Comparison of ENCODE assay signal across 8 cellular contexts in the genomic region with DNA sequence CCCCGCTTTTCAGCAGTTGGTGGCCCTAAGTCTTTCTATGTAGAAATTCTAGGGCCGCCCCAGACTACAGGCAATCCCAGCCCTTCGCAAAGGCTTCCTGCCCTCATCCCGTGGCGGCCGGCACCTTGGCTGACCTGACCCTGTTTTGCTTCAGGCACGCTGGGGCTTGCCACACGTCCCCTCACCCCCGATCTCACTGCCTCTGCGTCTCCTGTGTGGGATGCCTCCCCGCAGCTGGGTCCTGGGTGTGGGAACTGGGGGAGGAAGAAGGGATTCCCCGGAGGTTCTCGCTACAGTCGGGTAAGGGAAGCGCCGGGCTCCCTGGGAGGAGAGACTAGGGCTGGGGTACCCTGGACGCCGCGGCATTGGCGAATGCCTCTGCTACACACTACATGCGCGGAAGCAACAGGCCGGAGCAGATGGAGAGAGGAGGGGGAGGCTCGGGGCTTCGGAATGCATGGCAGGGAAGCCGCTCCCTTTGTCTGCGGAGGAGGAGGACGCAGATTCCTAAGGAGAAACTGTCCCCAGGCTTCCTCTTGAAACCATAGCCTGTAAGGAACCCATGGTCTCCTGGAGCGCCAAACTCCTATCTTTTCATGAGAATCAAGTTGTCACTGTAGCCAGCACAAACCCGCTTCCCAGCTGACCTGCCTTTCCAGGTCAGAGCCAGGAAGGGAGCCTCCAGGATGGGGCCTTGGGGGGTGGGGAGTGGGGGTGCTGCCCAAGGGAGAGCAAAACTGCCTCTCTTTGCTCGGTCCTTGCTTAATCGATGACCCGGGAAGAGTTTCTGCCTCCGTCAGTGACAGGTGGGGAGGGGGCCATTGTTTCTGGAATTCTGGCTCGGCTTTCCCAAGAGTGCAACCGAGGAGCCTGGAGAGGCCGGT. TPM values are rescaled to one million over a fixed set of nuclear protein-coding genes. Genes with fewer than 3 reads are reported as not detected.
DNase-seq lines count a peak whose midpoint lies in the region; ATAC-seq and TF ChIP-seq lines count a peak whose summit lies in the region.

No MANE protein-coding gene starts in this region.

- H3K27me3 ChIP-seq in MM.1S (replicated peaks; ENCODE audit: insufficient read depth, low read length) = peaks cover 9% of the 10 kb centered on the region

- TF ChIP-seq CTCF in MM.1S (IDR thresholded peaks at IDR 0.05; ENCODE audit: low read length) (no peak), MCF 10A (IDR thresholded peaks at IDR 0.05; ENCODE audit: unreplicated experiment) (no peak)

- H2AFZ ChIP-seq in MM.1S (ENCODE audit: low read length) = peak overlapping the region; percentile 77

- H3K4me3 Mint-ChIP-seq in activated CD4-positive, alpha-beta T cell treated with anti-CD3 and anti-CD28 coated beads, Interleukin-2, amount 10 ng/mL, durations not matched to agents 7 days and 5 days = peak overlapping the region; percentile 78
- no peak overlapping the region for H3K4me3 Mint-ChIP-seq in MCF 10A (ENCODE audit: unreplicated experiment)
- H3K4me3 Mint-ChIP-seq in stimulated activated naive CD8-positive, alpha-beta T cell treated with anti-CD3 and anti-CD28 coated beads, Interleukin-15, amount 100 ng/mL, for 72 hours = peak overlapping the region; percentile 81

- H3F3A ChIP-seq in MM.1S (ENCODE audit: insufficient read depth, low read length) = no peaks in the 10 kb centered on the region

- H3K4me1 Mint-ChIP-seq in activated CD4-positive, alpha-beta T cell treated with anti-CD3 and anti-CD28 coated beads, Interleukin-2, amount 10 ng/mL, durations not matched to agents 7 days and 5 days = peaks cover 7% of the 10 kb centered on the region
- peaks cover 39% of the 10 kb centered on the region for H3K4me1 Mint-ChIP-seq in MCF 10A (ENCODE audit: insufficient read depth, unreplicated experiment)
- H3K4me1 Mint-ChIP-seq in stimulated activated naive CD8-positive, alpha-beta T cell treated with anti-CD3 and anti-CD28 coated beads, Interleukin-15, amount 100 ng/mL, for 72 hours = peaks cover 18% of the 10 kb centered on the region

- H3K27ac Mint-ChIP-seq in activated CD4-positive, alpha-beta T cell treated with anti-CD3 and anti-CD28 coated beads, Interleukin-2, amount 10 ng/mL, durations not matched to agents 7 days and 5 days = no peak overlapping the region
- peak overlapping the region; percentile 88 for H3K27ac Mint-ChIP-seq in MCF 10A (ENCODE audit: low read depth, unreplicated experiment)
- H3K27ac Mint-ChIP-seq in stimulated activated naive CD8-positive, alpha-beta T cell treated with anti-CD3 and anti-CD28 coated beads, Interleukin-15, amount 100 ng/mL, for 72 hours = peak overlapping the region in 1 of 2 donors; percentile 93

- peak; percentile 5 for DNase-seq in activated CD4-positive, alpha-beta T cell treated with anti-CD3 and anti-CD28 coated beads, Interleukin-2, amount 10 ng/mL, durations not matched to agents 7 days and 5 days
- DNase-seq in activated CD4-positive, alpha-beta T cell treated with anti-CD3 and anti-CD28 coated beads, Interleukin-2, amount 50 U/mL, for 4 hours = no peak
- DNase-seq in MM.1S (no peak), MCF 10A (ENCODE audit: unreplicated experiment) (peak; percentile 67), left colon (peak; percentile 40 to 59), NCI-H510A (lab: John Stamatoyannopoulos, UW) (no peak)
- no peak for DNase-seq in stimulated activated naive CD8-positive, alpha-beta T cell treated with anti-CD3 and anti-CD28 coated beads, Interleukin-15, amount 100 ng/mL, for 72 hours

- H3K4me1 ChIP-seq in MM.1S (ENCODE audit: low read length) = no peaks in the 10 kb centered on the region

- peak overlapping the region; percentile 90 for H3K4me2 ChIP-seq in MM.1S (ENCODE audit: low read depth, low read length)

- H3K9me2 ChIP-seq in MM.1S (replicated peaks; ENCODE audit: insufficient read depth, low read length) = no peaks in the 10 kb centered on the region

- H3K36me3 ChIP-seq in MM.1S (replicated peaks; ENCODE audit: insufficient read depth, low read length) = no peaks in the 10 kb centered on the region

- H3K27me3 Mint-ChIP-seq in activated CD4-positive, alpha-beta T cell treated with anti-CD3 and anti-CD28 coated beads, Interleukin-2, amount 10 ng/mL, durations not matched to agents 7 days and 5 days = peaks cover 26% of the 10 kb centered on the region
- H3K27me3 Mint-ChIP-seq in MCF 10A (ENCODE audit: insufficient read depth, unreplicated experiment) = no peaks in the 10 kb centered on the region
- H3K27me3 Mint-ChIP-seq in stimulated activated naive CD8-positive, alpha-beta T cell treated with anti-CD3 and anti-CD28 coated beads, Interleukin-15, amount 100 ng/mL, for 72 hours = peaks cover 42% of the 10 kb centered on the region

- H3K79me2 ChIP-seq in MM.1S (ENCODE audit: low read length) = no peaks in the 10 kb centered on the region

- H3K9ac ChIP-seq in MM.1S (ENCODE audit: low read length) = no peak overlapping the region

- no peak overlapping the region for H3K27ac ChIP-seq in MM.1S (ENCODE audit: low read length)

- no peaks in the 10 kb centered on the region for H3K9me3 ChIP-seq in MM.1S (replicated peaks; ENCODE audit: insufficient read depth, low read length)

- POLR2A ChIA-PET in activated CD4-positive, alpha-beta T cell treated with anti-CD3 and anti-CD28 coated beads, Interleukin-2, amount 10 ng/mL, durations not matched to agents 7 days and 5 days (lab: Charles Lee) = interaction anchor here (0.6 kb wide), 1 partner anchor 13 kb away, joined by 4 read pairs; no protein-coding TSS in a partner anchor
- POLR2A ChIA-PET in MCF 10A (lab: Yijun Ruan, JAX) = interaction anchor here (0.6 to 4.4 kb wide), 21 partner anchors 9 to 597 kb away, joined by 3 to 39 read pairs (median 4); a partner anchor contains a TSS

- CTCF ChIA-PET in activated CD4-positive, alpha-beta T cell treated with anti-CD3 and anti-CD28 coated beads, Interleukin-2, amount 10 ng/mL, durations not matched to agents 7 days and 5 days (lab: Charles Lee) = interaction anchor here (2.0 to 4.1 kb wide), 3 partner anchors 13 to 40 kb away, joined by 6 to 41 read pairs (median 9); a partner anchor contains a TSS
- CTCF ChIA-PET in MCF 10A (lab: Yijun Ruan, JAX) = interaction anchor here (0.6 to 27.3 kb wide), 17 partner anchors 11 to 365 kb away, joined by 3 to 530 read pairs (median 6); a partner anchor contains a TSS

- peak overlapping the region; percentile 65 for H3K4me3 ChIP-seq in MM.1S (ENCODE audit: low read length)

- no TSS peak for BruUV-seq in MCF 10A (replicated peaks; lab: Mats Ljungman, UMichigan)

- H3K36me3 Mint-ChIP-seq in activated CD4-positive, alpha-beta T cell treated with anti-CD3 and anti-CD28 coated beads, Interleukin-2, amount 10 ng/mL, durations not matched to agents 7 days and 5 days (ENCODE audit: low read depth) = no peaks in the 10 kb centered on the region
- H3K36me3 Mint-ChIP-seq in MCF 10A (ENCODE audit: insufficient read depth, unreplicated experiment) = peaks cover 17% of the 10 kb centered on the region

- intact Hi-C loops in MCF 10A (cut with micrococcal nuclease) (no loop called here), left colon (cut with DNase I, micrococcal nuclease) (loop anchor here in 1 of 2 donors (5.0 to 10.0 kb wide), 2 partner anchors 34 to 111 kb away; no protein-coding TSS in a partner anchor)

- no peaks in the 10 kb centered on the region for H4K20me1 ChIP-seq in MM.1S (ENCODE audit: insufficient read depth, low read length)

- H3K9me3 Mint-ChIP-seq in activated CD4-positive, alpha-beta T cell treated with anti-CD3 and anti-CD28 coated beads, Interleukin-2, amount 10 ng/mL, durations not matched to agents 7 days and 5 days = no peaks in the 10 kb centered on the region
- no peaks in the 10 kb centered on the region for H3K9me3 Mint-ChIP-seq in MCF 10A (ENCODE audit: unreplicated experiment)
- no peaks in the 10 kb centered on the region for H3K9me3 Mint-ChIP-seq in stimulated activated naive CD8-positive, alpha-beta T cell treated with anti-CD3 and anti-CD28 coated beads, Interleukin-15, amount 100 ng/mL, for 72 hours

- peak; percentile 17 for ATAC-seq in left colon
- no peak for ATAC-seq in stimulated activated naive CD8-positive, alpha-beta T cell treated with anti-CD3 and anti-CD28 coated beads, Interleukin-15, amount 100 ng/mL, for 72 hours
- ATAC-seq in GM18907 (IDR thresholded peaks at IDR 0.05; ENCODE audit: unreplicated experiment) = no peak

RNA-seq across cellular contexts. Expression of a gene that starts 1.4 kb away (rescaled TPM):
- under 1 TPM; 0.62 to 0.69 TPM for total RNA-seq in activated CD4-positive, alpha-beta T cell treated with anti-CD3 and anti-CD28 coated beads, Interleukin-2, amount 10 ng/mL, durations not matched to agents 7 days and 5 days
- total RNA-seq in MCF 10A (2022) (3.4 and 4.2 TPM in 2 replicates), left colon (10 to 100 TPM; 58.4 to 62.4 TPM)

RNA-seq across cellular contexts. Expression of a gene that starts 30.7 kb away (rescaled TPM):
- 100 to 1,000 TPM; 208 to 258 TPM for total RNA-seq in activated CD4-positive, alpha-beta T cell treated with anti-CD3 and anti-CD28 coated beads, Interleukin-2, amount 10 ng/mL, durations not matched to agents 7 days and 5 days
- total RNA-seq in MCF 10A (2022) (26.3 and 27.7 TPM in 2 replicates), left colon (10 to 100 TPM; 25.0 to 27.8 TPM)

RNA-seq across cellular contexts. Expression of a gene that starts 39.4 kb away (rescaled TPM):
- not detected for total RNA-seq in activated CD4-positive, alpha-beta T cell treated with anti-CD3 and anti-CD28 coated beads, Interleukin-2, amount 10 ng/mL, durations not matched to agents 7 days and 5 days
- not detected in 2 replicates for total RNA-seq in MCF 10A (2022)
- total RNA-seq in left colon = 10 to 100 TPM in 1 of 2 donors, 1 to 10 TPM in 1; 5.0 to 24.2 TPM

Comparison
In these comparisons a context has a peak if more than half of its experiments do, and no peak if none do; other contexts are left out.
1. DNase-seq: peak in activated CD4-positive, alpha-beta T cell treated with anti-CD3 and anti-CD28 coated beads, Interleukin-2, amount 10 ng/mL, durations not matched to agents 7 days and 5 days (single experiment), MCF 10A (single experiment) and left colon (2 of 2); none in activated CD4-positive, alpha-beta T cell treated with anti-CD3 and anti-CD28 coated beads, Interleukin-2, amount 50 U/mL, for 4 hours (0 of 2), MM.1S (single experiment), stimulated activated naive CD8-positive, alpha-beta T cell treated with anti-CD3 and anti-CD28 coated beads, Interleukin-15, amount 100 ng/mL, for 72 hours (0 of 2) and NCI-H510A (single experiment).
2. RNA of a gene that starts 1.4 kb away (total RNA-seq): 58.4 to 62.4 TPM in left colon; 3.4 to 4.2 TPM in MCF 10A and 0.62 to 0.69 TPM in activated CD4-positive, alpha-beta T cell treated with anti-CD3 and anti-CD28 coated beads, Interleukin-2, amount 10 ng/mL, durations not matched to agents 7 days and 5 days; every median in the first group is over 10 times any median in the second.